In the genomic region with DNA sequence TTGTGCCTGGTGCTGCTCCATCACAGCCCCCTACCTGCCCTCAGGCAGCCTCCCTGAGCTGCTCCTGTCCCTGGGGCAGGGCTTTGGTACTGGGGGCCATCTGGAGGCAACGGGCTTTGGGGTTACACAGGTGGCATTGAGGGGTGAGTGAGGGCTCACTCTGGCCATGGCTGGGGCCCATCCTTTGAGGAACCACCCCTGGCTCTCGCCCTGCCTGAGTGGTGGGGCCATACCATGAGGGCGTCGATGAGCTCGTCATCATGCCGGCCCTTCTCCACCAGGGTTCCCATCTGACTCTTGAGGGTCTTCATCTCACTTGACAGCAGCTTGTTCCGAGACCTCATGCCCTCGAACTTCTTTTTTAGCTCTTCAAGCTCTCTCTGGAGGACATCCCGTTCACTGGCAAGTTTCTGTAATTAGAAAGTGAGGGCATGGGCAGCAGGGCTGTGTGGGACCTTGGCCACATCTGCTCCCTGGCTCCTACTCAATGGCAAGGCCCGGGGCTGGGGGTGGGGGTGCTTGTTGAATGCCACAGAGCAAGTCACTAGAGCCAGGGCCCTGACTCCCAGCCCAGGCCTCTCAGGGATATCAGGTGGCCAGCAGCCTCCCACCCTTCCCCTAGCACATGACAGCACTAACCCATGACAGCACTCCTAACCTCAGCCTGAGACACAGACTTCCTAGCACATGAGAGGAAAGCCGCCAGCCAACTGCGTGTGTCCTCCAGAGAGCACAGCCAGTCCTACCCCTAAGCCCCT, we compare ENCODE assay signal across 17 cellular contexts. TPM values are rescaled to one million over a fixed set of nuclear protein-coding genes. Genes with fewer than 3 reads are reported as not detected.
DNase-seq lines count a peak whose midpoint lies in the region; ATAC-seq and TF ChIP-seq lines count a peak whose summit lies in the region.
"Had no signal": no experiment of that assay in that cellular context is flagged by ENCODE, and none has a peak within 500 bp of the region (broad histone marks: within the 10 kb centered on the region; RNA-seq: fewer than 3 reads in every experiment).

No MANE protein-coding gene starts in this region.

- intact Hi-C loops in left ventricle myocardium inferior (cut with micrococcal nuclease) (loop anchor here (10.0 kb wide), 1 partner anchor 85 kb away; a partner anchor contains a TSS), psoas muscle (cut with DNase I) (loop anchor here (1.0 to 10.0 kb wide), 3 partner anchors 37 to 85 kb away; a partner anchor contains a TSS)

- H3K4me1 ChIP-seq in left ventricle myocardium inferior (peaks cover 45% of the 10 kb centered on the region), psoas muscle (peaks cover 34% of the 10 kb centered on the region)

- peak overlapping the region; percentile 97 for H3K27ac ChIP-seq in angular gyrus (ENCODE audit: low read depth, low read length)
- peak overlapping the region; percentile 92 for H3K27ac ChIP-seq in left ventricle myocardium inferior (replicated peaks)
- H3K27ac ChIP-seq in psoas muscle, result peak overlapping the region; percentile 95

- WGBS in psoas muscle, 3 donors, result 36 to 47% (median 40%) methylated on average over 12 of the region's 12 CpGs

- no peak for TF ChIP-seq CTCF in left ventricle myocardium inferior (IDR thresholded peaks at IDR 0.05; ENCODE audit: borderline replicate concordance)
- TF ChIP-seq CTCF in psoas muscle (IDR thresholded peaks at IDR 0.05), result no peak

- H3K4me3 ChIP-seq in left ventricle myocardium inferior (peak overlapping the region; percentile 4), psoas muscle (no peak overlapping the region)
- H3K4me3 ChIP-seq: K562 had no signal

- ATAC-seq in psoas muscle (peak; percentile 92 to 96 (median 96)), GM21381 (IDR thresholded peaks at IDR 0.05; ENCODE audit: unreplicated experiment) (no peak), GM19023 (IDR thresholded peaks at IDR 0.05; ENCODE audit: unreplicated experiment) (no peak)
- ATAC-seq: activated CD4-positive, alpha-beta T cell treated with anti-CD3 and anti-CD28 coated beads for 36 hours; activated T-helper 17 cell treated with anti-CD3 and anti-CD28 coated beads, Interleukin-2, amount 50 U/mL, for 72 hours; K562; stimulated activated memory B cell treated with anti-CD40 and anti-IgM and Interleukin-4, amounts not matched to agents 10 μg/mL and 1 μg/mL and 100 μg/mL, for 72 hours had no signal

- no peaks in the 10 kb centered on the region for H3K27me3 ChIP-seq in left ventricle myocardium inferior (ENCODE audit: low read depth)
- H3K27me3 ChIP-seq in psoas muscle (ENCODE audit: insufficient read depth in 3 of 3, low read length in 2 of 3), result no peaks in the 10 kb centered on the region

- DNase-seq in D341Med (ENCODE audit: low spot score), result peak; percentile 21
- peak; percentile 91 for DNase-seq in left ventricle myocardium inferior
- peak; percentile 89 to 98 for DNase-seq in psoas muscle
- no peak for DNase-seq in activated T-cell treated with anti-CD3 and anti-CD28 coated beads, Interleukin-2, amount 50 U/mL, for 1 hour
- no peak for DNase-seq in stimulated activated CD4-positive, alpha-beta T cell treated with anti-CD3 and anti-CD28 coated beads, Interleukin-4, amount 100 ng/mL, for 1 hour
- DNase-seq: activated CD4-positive, alpha-beta T cell treated with anti-CD3 and anti-CD28 coated beads for 36 hours; cerebellar nuclear complex; EL; NCI-H146; stimulated activated CD4-positive, alpha-beta T cell treated with anti-CD3 and anti-CD28 coated beads, Interleukin-2, amount 100 ng/mL, for 24 hours had no signal

- H3K36me3 ChIP-seq in left ventricle myocardium inferior (no peaks in the 10 kb centered on the region), psoas muscle (ENCODE audit: insufficient read depth in 1 of 2, low read depth in 1 of 2) (no peaks in the 10 kb centered on the region)

- H3K9me3 ChIP-seq in left ventricle myocardium inferior (replicated peaks) (no peaks in the 10 kb centered on the region), psoas muscle (no peaks in the 10 kb centered on the region)

RNA-seq across cellular contexts. Expression of a gene that starts 33.5 kb away (rescaled TPM):
- total RNA-seq in left ventricle myocardium inferior (0.41 TPM), psoas muscle (1 to 10 TPM in 1 of 4 donors, under 1 TPM in 3; 0.47 to 1.1 (median 0.62) TPM)
- 1 to 10 TPM in 1 of 3 donors, under 1 TPM in 2; 0.30 to 1.2 (median 0.66) TPM for polyA plus RNA-seq in psoas muscle

RNA-seq across cellular contexts. Expression of a gene that starts 37.0 kb away (rescaled TPM):
- total RNA-seq in left ventricle myocardium inferior, result 552 TPM
- total RNA-seq in psoas muscle, result 100 to 1,000 TPM; 157 to 276 (median 212) TPM
- polyA plus RNA-seq in psoas muscle, result 100 to 1,000 TPM in 1 of 3 donors, 10 to 100 TPM in 2; 37.0 to 188 (median 50.4) TPM
- total RNA-seq: activated CD4-positive, alpha-beta T cell treated with anti-CD3 and anti-CD28 coated beads for 36 hours; activated T-helper 17 cell treated with anti-CD3 and anti-CD28 coated beads, Interleukin-2, amount 50 U/mL, for 72 hours; K562; kidney epithelial cell had no signal
- polyA plus RNA-seq: K562 had no signal

RNA-seq across cellular contexts. Expression of a gene that starts 54.2 kb away (rescaled TPM):
- total RNA-seq in left ventricle myocardium inferior (0.22 TPM), psoas muscle (100 to 1,000 TPM; 241 to 923 (median 381) TPM)
- polyA plus RNA-seq in psoas muscle, result 100 to 1,000 TPM; 306 to 822 (median 392) TPM
- total RNA-seq: activated CD4-positive, alpha-beta T cell treated with anti-CD3 and anti-CD28 coated beads for 36 hours; activated T-helper 17 cell treated with anti-CD3 and anti-CD28 coated beads, Interleukin-2, amount 50 U/mL, for 72 hours; K562; kidney epithelial cell had no signal
- polyA plus RNA-seq: K562 had no signal

Comparison
In these comparisons a context has a peak if more than half of its experiments do, and no peak if none do; other contexts are left out.
1. DNase-seq: peak in D341Med (single experiment), left ventricle myocardium inferior (single experiment) and psoas muscle (2 of 2); none in activated T-cell treated with anti-CD3 and anti-CD28 coated beads, Interleukin-2, amount 50 U/mL, for 1 hour (single experiment) and stimulated activated CD4-positive, alpha-beta T cell treated with anti-CD3 and anti-CD28 coated beads, Interleukin-4, amount 100 ng/mL, for 1 hour (single experiment).
2. ATAC-seq: peak in psoas muscle (4 of 4); none in GM21381 (single experiment) and GM19023 (single experiment).
3. RNA of a gene that starts 54.2 kb away (total RNA-seq): 241 to 923 TPM in psoas muscle; 0.22 TPM in left ventricle myocardium inferior (single experiment); every median in the first group is over 100 times any median in the second.
4. Peak in every context shown above with its lines, with median percentiles within 50 percentile points of each other: H3K27ac ChIP-seq.